Comparison of ENCODE assay signal across 1 cellular context in genomic region chr20:62407221-62407992, GRCh38.
TF ChIP-seq lines count a peak whose summit lies in the region.

TSS of gene CABLES2 (minus strand) at chr20:62407285. CDS start at chr20:62407276, 9 bp downstream.

TF ChIP-seq in GM12878, 131 proteins besides CTCF, POLR2A, EP300 and RAD21 (continued from another document):
- TF ChIP-seq PRDM15 (CRISPR knock-in tag; IDR thresholded peaks at IDR 0.05) (no peak), IRF5 (IDR thresholded peaks at IDR 0.05; ENCODE audit: borderline replicate concordance) (no peak), CBX3 (IDR thresholded peaks at IDR 0.05; ENCODE audit: borderline replicate concordance, low read depth) (no peak), ZNF687 (IDR thresholded peaks at IDR 0.05) (peak; percentile 60; the same call in 1 of the 2 replicates), POLR2AphosphoS5 (IDR thresholded peaks at IDR 0.05; ENCODE audit: low read length) (no peak), RAD51 (IDR thresholded peaks at IDR 0.05) (no peak), TAF1 (IDR thresholded peaks at IDR 0.05; ENCODE audit: borderline replicate concordance, low read depth, low read length) (peak; percentile 90), TARDBP (IDR thresholded peaks at IDR 0.05; ENCODE audit: borderline replicate concordance) (0 out of 2 replicates have a peak, but pooled peaks have one; percentile 79), NR2C2 (IDR thresholded peaks at IDR 0.05; ENCODE audit: borderline replicate concordance, control insufficient read depth, insufficient read length, low read depth) (no peak), HSF1 (IDR thresholded peaks at IDR 0.05; ENCODE audit: low read depth, low read length) (no peak), MXI1 (IDR thresholded peaks at IDR 0.05; ENCODE audit: low read depth, low read length) (peak; percentile 22; the same call in 1 of the 2 replicates), ZNF24 (IDR thresholded peaks at IDR 0.05) (peak; percentile 60), KDM1A (IDR thresholded peaks at IDR 0.05; ENCODE audit: borderline replicate concordance) (no peak), EGR1 (IDR thresholded peaks at IDR 0.05; ENCODE audit: borderline replicate concordance in 1 of 2, low read depth in 2 of 2, low read length in 2 of 2) (peak in 1 of 2 experiments; percentile 78; a peak in 2 of 3 replicates), CUX1 (IDR thresholded peaks at IDR 0.05; ENCODE audit: insufficient replicate concordance, low read depth, low read length) (no peak), CBFB (IDR thresholded peaks at IDR 0.05; ENCODE audit: low read depth) (peak; percentile 45; the same call in 1 of the 2 replicates), FOXK2 (IDR thresholded peaks at IDR 0.05) (no peak), CHD2 (IDR thresholded peaks at IDR 0.05; ENCODE audit: borderline replicate concordance, low read depth, low read length) (0 out of 2 replicates have a peak, but pooled peaks have one; percentile 35)
